26 cellular contexts compared by ENCODE assay signal in genomic region chr6:1079525-1079924, GRCh38.
DNase-seq lines count a peak whose midpoint lies in the region; ATAC-seq and TF ChIP-seq lines count a peak whose summit lies in the region.
"Had no signal": no experiment of that assay in that cellular context is flagged by ENCODE, and none has a peak within 500 bp of the region (broad histone marks: within the 10 kb centered on the region; RNA-seq: fewer than 3 reads in every experiment).

No MANE protein-coding gene starts in this region.

- in situ Hi-C loops in Caki2 (cut with HindIII; ENCODE audit: low pct_unique_long_range_greater_than_20kb, low sequenced_read_pairs) = no loop called here

- no peak for ATAC-seq in gastroesophageal sphincter
- ATAC-seq: activated naive CD4-positive, alpha-beta T cell treated with anti-CD3 and anti-CD28 coated beads, Interleukin-2, amount 50 U/mL, for 72 hours; activated T-helper 17 cell treated with anti-CD3 and anti-CD28 coated beads, Interleukin-2, amount 50 U/mL, for 72 hours; psoas muscle had no signal

- no peaks in the 10 kb centered on the region for H3K27me3 ChIP-seq in mucosa of stomach (ENCODE audit: control insufficient read depth, insufficient read depth, low read length)
- H3K27me3 ChIP-seq in gastroesophageal sphincter = no peaks in the 10 kb centered on the region
- H3K27me3 ChIP-seq: suprapubic skin, vagina had no signal

- TF ChIP-seq EP300 in gastroesophageal sphincter (IDR thresholded peaks at IDR 0.05) = no peak

- H3K4me1 ChIP-seq in mucosa of stomach (ENCODE audit: control insufficient read depth, insufficient read depth, low read length) (peaks cover 56% of the 10 kb centered on the region), gastroesophageal sphincter (peaks cover 0 to 19% (median 2%) of the 10 kb centered on the region in 3 donors)
- H3K4me1 ChIP-seq: BE2C, psoas muscle had no signal

- H3K9me3 ChIP-seq in mucosa of stomach (ENCODE audit: control insufficient read depth, low read length) (no peaks in the 10 kb centered on the region), gastroesophageal sphincter (no peaks in the 10 kb centered on the region)
- H3K9me3 ChIP-seq: BE2C, neutrophil, psoas muscle, suprapubic skin, vagina had no signal

- peak overlapping the region; percentile 79 for H3K9ac ChIP-seq in mucosa of stomach (ENCODE audit: low read length)

- H3K36me3 ChIP-seq in mucosa of stomach (ENCODE audit: control insufficient read depth, insufficient read depth, low read length) = no peaks in the 10 kb centered on the region
- no peaks in the 10 kb centered on the region for H3K36me3 ChIP-seq in gastroesophageal sphincter
- H3K36me3 ChIP-seq: BE2C, neutrophil, suprapubic skin, vagina had no signal

- H3K27ac ChIP-seq in gastroesophageal sphincter = no peak overlapping the region
- H3K27ac ChIP-seq: dorsolateral prefrontal cortex, neutrophil, psoas muscle, suprapubic skin, vagina had no signal

- H3K4me3 ChIP-seq in mucosa of stomach (ENCODE audit: low read length) (peak overlapping the region; percentile 61), gastroesophageal sphincter (no peak overlapping the region)
- H3K4me3 ChIP-seq: dorsolateral prefrontal cortex, psoas muscle, suprapubic skin, vagina had no signal

- TF ChIP-seq CTCF in gastroesophageal sphincter (IDR thresholded peaks at IDR 0.05) = no peak

- TF ChIP-seq POLR2A in gastroesophageal sphincter (IDR thresholded peaks at IDR 0.05) = no peak

- DNase-seq in Caki2 (ENCODE audit: low read depth) = peak; percentile 91
- DNase-seq in NCI-H226 = peak; percentile 99
- peak; percentile 80 for DNase-seq in glomerular visceral epithelial cell (ENCODE audit: extremely low spot score)
- DNase-seq in HUDEP-2 (lab: John Stamatoyannopoulos, UW; ENCODE audit: unreplicated experiment in 76 of 76) = no peak
- no peak for DNase-seq in NCI-H2171 treated with DMSO at 0.1 percent for 48 hours (lab: John Stamatoyannopoulos, UW)
- no peak for DNase-seq in 8988T
- DNase-seq: activated CD8-positive, alpha-beta memory T cell treated with anti-CD3 and anti-CD28 coated beads, Interleukin-2, amount 50 U/mL, for 4 hours; aorta; BE2C; central memory CD4-positive, alpha-beta T cell; DMS79; dorsolateral prefrontal cortex; HCEC 1CT; NCI-H1092; NCI-H1930; NCI-H2227 treated with DMSO at 0.1 percent for 48 hours; psoas muscle; Right ventricle myocardium superior; stimulated activated CD4-positive, alpha-beta T cell treated with anti-CD3 and anti-CD28 coated beads, Interleukin-2, amount 100 ng/mL, for 24 hours had no signal

- 99 to 100% methylated on average over 5 of the region's 6 CpGs for WGBS in gastroesophageal sphincter (ENCODE audit: low coverage in 1 of 2), 2 donors

Comparison
In these comparisons a context has a peak if more than half of its experiments do, and no peak if none do; other contexts are left out.
1. DNase-seq: peak in Caki2 (single experiment), NCI-H226 (single experiment) and glomerular visceral epithelial cell (single experiment); none in HUDEP-2 (0 of 76), NCI-H2171 treated with DMSO at 0.1 percent for 48 hours (single experiment) and 8988T (single experiment).